In genomic region chr7:146414872-146415271, GRCh38 we compare ENCODE assay signal across 15 cellular contexts.
DNase-seq lines count a peak whose midpoint lies in the region; ATAC-seq and TF ChIP-seq lines count a peak whose summit lies in the region.
"Had no signal": no experiment of that assay in that cellular context is flagged by ENCODE, and none has a peak within 500 bp of the region (broad histone marks: within the 10 kb centered on the region; RNA-seq: fewer than 3 reads in every experiment).

No MANE protein-coding gene starts in this region.

- peak overlapping the region; percentile 82 for H2BK12ac ChIP-seq in H9 (ENCODE audit: insufficient read length, low read depth, low read length)

- H3K9me3 ChIP-seq in H9 (ENCODE audit: control insufficient read depth, low read depth, low read length) (no peaks in the 10 kb centered on the region), OCI-LY1 (ENCODE audit: low read length) (no peaks in the 10 kb centered on the region), iPS-20b (ENCODE audit: insufficient read depth, low read depth, low read length) (no peaks in the 10 kb centered on the region)
- H3K9me3 ChIP-seq: A549, Caco-2 had no signal

- no peaks in the 10 kb centered on the region for H3K23me2 ChIP-seq in H9 (ENCODE audit: insufficient read length, low read depth, low read length, poor library complexity, severe bottlenecking)

- H3K27me3 ChIP-seq in H9 (ENCODE audit: insufficient read depth, low read length) (no peaks in the 10 kb centered on the region), OCI-LY1 (ENCODE audit: insufficient read depth, low read length) (no peaks in the 10 kb centered on the region), iPS-20b (ENCODE audit: insufficient read depth, low read length) (no peaks in the 10 kb centered on the region)

- no peaks in the 10 kb centered on the region; a peak in 1 of 7 replicates for H3K36me3 Mint-ChIP-seq in H9 (ENCODE audit: insufficient read depth in 1 of 3, low read depth in 3 of 3)
- H3K36me3 Mint-ChIP-seq: CD14-positive monocyte; CD8-positive, alpha-beta T cell had no signal

- H4K20me1 ChIP-seq in H9 (ENCODE audit: control insufficient read depth, insufficient read depth, insufficient read length) (no peaks in the 10 kb centered on the region), OCI-LY1 (ENCODE audit: insufficient read depth, low read length) (no peaks in the 10 kb centered on the region)

- H3K18ac ChIP-seq in H9 (ENCODE audit: insufficient read length, low read depth, low read length), result no peak overlapping the region

- no peak overlapping the region for H2AK5ac ChIP-seq in H9 (ENCODE audit: insufficient read length, low read length)

- no peaks in the 10 kb centered on the region for H3K79me1 ChIP-seq in H9 (ENCODE audit: insufficient read depth, low read depth, low read length, poor library complexity, severe bottlenecking)

- H3K9ac ChIP-seq in H9 (ENCODE audit: extremely low read depth, insufficient read length, low read length), result no peak overlapping the region
- no peak overlapping the region for H3K9ac ChIP-seq in OCI-LY1 (ENCODE audit: low read length)
- H3K9ac ChIP-seq in iPS-20b (ENCODE audit: low read depth, low read length), result 0 out of 2 replicates have a peak overlapping the region, but pooled peaks have one; percentile 8
- H3K9ac ChIP-seq: KMS-11 had no signal

- no peaks in the 10 kb centered on the region for H3K36me3 ChIP-seq in OCI-LY1 (ENCODE audit: insufficient read depth, low read length)
- no peaks in the 10 kb centered on the region for H3K36me3 ChIP-seq in iPS-20b (ENCODE audit: insufficient read depth, low read depth, low read length)

- no peaks in the 10 kb centered on the region for H3K27me3 Mint-ChIP-seq in H9 (ENCODE audit: low read depth)

- H2AFZ ChIP-seq in H9 (ENCODE audit: low read length) (no peak overlapping the region), OCI-LY1 (ENCODE audit: low read length) (no peak overlapping the region)

- H3K79me2 ChIP-seq in H9 (ENCODE audit: insufficient read depth, low read length) (no peaks in the 10 kb centered on the region), OCI-LY1 (ENCODE audit: insufficient read depth, low read length) (no peaks in the 10 kb centered on the region)

- peaks cover 37 to 38% of the 10 kb centered on the region in 2 experiments for H3K4me1 Mint-ChIP-seq in H9
- H3K4me1 Mint-ChIP-seq: CD14-positive monocyte had no signal

- H4K8ac ChIP-seq in H9 (replicated peaks; ENCODE audit: insufficient read length, low read depth, low read length), result no peak overlapping the region

- H3K9me3 Mint-ChIP-seq in H9, result no peaks in the 10 kb centered on the region

- peak overlapping the region; percentile 19 to 92 (median 70); a peak in 4 of 7 replicates for H3K27ac Mint-ChIP-seq in H9
- H3K27ac Mint-ChIP-seq: CD8-positive, alpha-beta T cell had no signal

- no peak overlapping the region for H4K91ac ChIP-seq in H9 (ENCODE audit: insufficient read length, low read depth, low read length)

- no peak overlapping the region for H2BK5ac ChIP-seq in H9 (ENCODE audit: insufficient read length, low read length)

- no peak overlapping the region for H3K4ac ChIP-seq in H9 (ENCODE audit: low read depth, low read length)

- no peak overlapping the region for H3T11ph ChIP-seq in H9 (ENCODE audit: low read length)

- H3K4me1 ChIP-seq in H9 (ENCODE audit: insufficient read depth, low read length) (peaks cover 9% of the 10 kb centered on the region; the same call in 1 of the 2 replicates), OCI-LY1 (ENCODE audit: insufficient read depth, low read length, severe bottlenecking) (peaks cover 56% of the 10 kb centered on the region), iPS-20b (ENCODE audit: insufficient read depth, low read length) (peaks cover 32% of the 10 kb centered on the region; the same call in 1 of the 2 replicates)
- H3K4me1 ChIP-seq: A549, Caco-2 had no signal

- peak overlapping the region; percentile 72 for H4K5ac ChIP-seq in H9 (ENCODE audit: insufficient read length, low read depth, low read length)

- no peak overlapping the region for H2BK120ac ChIP-seq in H9 (ENCODE audit: low read depth, low read length, poor library complexity, severe bottlenecking)

- no CpG with 5 or more reads among the region's 2 CpGs for WGBS in H9 (ENCODE audit: extremely low coverage, insufficient read length, low lambda C conversion rate)

- in situ Hi-C loops in KBM-7 (cut with MboI; ENCODE audit: low pct_unique_long_range_greater_than_20kb, low sequenced_read_pairs), result no loop called here

- H3K4me3 Mint-ChIP-seq in H9, result no peak overlapping the region
- H3K4me3 Mint-ChIP-seq: CD14-positive monocyte; CD8-positive, alpha-beta T cell had no signal

- no peak overlapping the region for H3K23ac ChIP-seq in H9 (ENCODE audit: insufficient read length, low read depth, low read length)

- H3K4me3 ChIP-seq in OCI-LY1 (ENCODE audit: low read depth, low read length, poor library complexity, severe bottlenecking), result no peak overlapping the region
- H3K4me3 ChIP-seq in iPS-20b (ENCODE audit: low read length), result peak overlapping the region; percentile 34; the same call in 1 of the 2 replicates
- H3K4me3 ChIP-seq: A549 had no signal

- H3K9me2 ChIP-seq in OCI-LY1 (ENCODE audit: low read depth, low read length), result no peaks in the 10 kb centered on the region

- no peak for ATAC-seq in HG02970 (IDR thresholded peaks at IDR 0.05; ENCODE audit: low FRiP score, unreplicated experiment)
- no peak for ATAC-seq in HG03175 (IDR thresholded peaks at IDR 0.05; ENCODE audit: unreplicated experiment)
- ATAC-seq: A549; CD8-positive, alpha-beta T cell had no signal

- TF ChIP-seq CTCF in H9 (conservative IDR thresholded peaks at IDR 0.05) (no peak), OCI-LY1 (IDR thresholded peaks at IDR 0.05; ENCODE audit: low read length) (no peak)

- H3F3A ChIP-seq in OCI-LY1 (ENCODE audit: insufficient read depth, low read length), result no peaks in the 10 kb centered on the region

- no peak overlapping the region for H2BK20ac ChIP-seq in H9 (ENCODE audit: low read depth, low read length, poor library complexity, severe bottlenecking)

- H3K14ac ChIP-seq in H9 (ENCODE audit: insufficient read depth, low read length), result peak overlapping the region; percentile 80; the same call in 1 of the 2 replicates

- H3K4me2 ChIP-seq in H9 (ENCODE audit: insufficient read depth, insufficient read length, low read length), result no peak overlapping the region
- H3K4me2 ChIP-seq in OCI-LY1 (ENCODE audit: low read length), result no peak overlapping the region; the same call in 1 of the 2 replicates
- H3K4me2 ChIP-seq: A549, KMS-11 had no signal

- H2BK15ac ChIP-seq in H9 (ENCODE audit: low read depth, low read length), result no peak overlapping the region

- DNase-seq in H9 (no peak), astrocyte of the hippocampus (ENCODE audit: low read depth, low spot score) (peak; percentile 24), KBM-7 (no peak), 8988T (no peak)
- DNase-seq: Caco-2; CD8-positive, alpha-beta T cell; DND-41; GDM1 had no signal

- H3K56ac ChIP-seq in H9 (ENCODE audit: insufficient read length, low read depth, low read length), result no peak overlapping the region

- H3K27ac ChIP-seq in H9 (ENCODE audit: insufficient read length, low read depth, low read length), result peak overlapping the region; percentile 71
- peak overlapping the region; percentile 60 for H3K27ac ChIP-seq in OCI-LY1 (ENCODE audit: low read depth, low read length, poor library complexity, severe bottlenecking)
- H3K27ac ChIP-seq in iPS-20b (ENCODE audit: low read length), result no peak overlapping the region
- H3K27ac ChIP-seq: A549, KMS-11 had no signal
